Comparison of ENCODE assay signal across 16 cellular contexts in genomic region chr9:70106571-70106970, GRCh38.
DNase-seq lines count a peak whose midpoint lies in the region; ATAC-seq and TF ChIP-seq lines count a peak whose summit lies in the region.
"Had no signal": no experiment of that assay in that cellular context is flagged by ENCODE, and none has a peak within 500 bp of the region (broad histone marks: within the 10 kb centered on the region; RNA-seq: fewer than 3 reads in every experiment).

No MANE protein-coding gene starts in this region.

- no peaks in the 10 kb centered on the region for H3K27me3 ChIP-seq in testis
- H3K27me3 ChIP-seq: BLaER1 had no signal

- H3K4me3 ChIP-seq in testis = no peak overlapping the region
- H3K4me3 ChIP-seq: BLaER1, GM12878, K562 had no signal

- intact Hi-C loops in testis (cut with DNase I; ENCODE audit: low total_unique reads) = no loop called here

- no peak for ATAC-seq in GM18909 (IDR thresholded peaks at IDR 0.05; ENCODE audit: poor library complexity, unreplicated experiment)
- ATAC-seq: GM12878, K562 had no signal

- TF ChIP-seq POLR2A in testis (IDR thresholded peaks at IDR 0.05) = no peak

- H3K27ac ChIP-seq in testis = no peak overlapping the region
- H3K27ac ChIP-seq: BLaER1 had no signal

- DNase-seq in CD1c-positive myeloid dendritic cell (ENCODE audit: extremely low spot score) = peak; percentile 13
- DNase-seq in SK-MEL-5 (ENCODE audit: low read depth, low spot score) = peak; percentile 79
- DNase-seq in foreskin melanocyte = peak; percentile 85
- DNase-seq in testis = peak; percentile 56
- DNase-seq in NCI-H2227 (lab: John Stamatoyannopoulos, UW; ENCODE audit: unreplicated experiment) = no peak
- DNase-seq in LoVo (ENCODE audit: low spot score) = no peak
- DNase-seq: 8988T; AML-193; Calu3; CD4-positive, CD25-positive, alpha-beta regulatory T cell; DMS 273 treated with DMSO at 0.1 percent for 48 hours; HCEC 1CT had no signal

- H3K9me3 ChIP-seq in testis = no peaks in the 10 kb centered on the region
- H3K9me3 ChIP-seq: BLaER1 had no signal

- peaks cover 10% of the 10 kb centered on the region for H3K4me1 ChIP-seq in testis

- in situ Hi-C loops in SK-MEL-5 (cut with HindIII; ENCODE audit: low pct_unique_long_range_greater_than_20kb, low sequenced_read_pairs) = loop anchor here (25.0 kb wide), 1 partner anchor 144 kb away; no protein-coding TSS in a partner anchor

- peak in 1 of 3 experiments; percentile 6 for TF ChIP-seq CTCF in testis (IDR thresholded peaks at IDR 0.05)

- WGBS in testis, 2 donors = 72 to 80% methylated on average over 9 to 10 of the region's 10 CpGs

- H3K36me3 ChIP-seq in testis (ENCODE audit: low read depth, missing control alignments) = no peaks in the 10 kb centered on the region
- H3K36me3 ChIP-seq: BLaER1 had no signal

Comparison
In these comparisons a context has a peak if more than half of its experiments do, and no peak if none do; other contexts are left out.
1. DNase-seq: peak in CD1c-positive myeloid dendritic cell (single experiment), SK-MEL-5 (single experiment), foreskin melanocyte (single experiment) and testis (single experiment); none in NCI-H2227 (single experiment) and LoVo (single experiment).